ENCODE assay signal across 25 cellular contexts in the genomic region with DNA sequence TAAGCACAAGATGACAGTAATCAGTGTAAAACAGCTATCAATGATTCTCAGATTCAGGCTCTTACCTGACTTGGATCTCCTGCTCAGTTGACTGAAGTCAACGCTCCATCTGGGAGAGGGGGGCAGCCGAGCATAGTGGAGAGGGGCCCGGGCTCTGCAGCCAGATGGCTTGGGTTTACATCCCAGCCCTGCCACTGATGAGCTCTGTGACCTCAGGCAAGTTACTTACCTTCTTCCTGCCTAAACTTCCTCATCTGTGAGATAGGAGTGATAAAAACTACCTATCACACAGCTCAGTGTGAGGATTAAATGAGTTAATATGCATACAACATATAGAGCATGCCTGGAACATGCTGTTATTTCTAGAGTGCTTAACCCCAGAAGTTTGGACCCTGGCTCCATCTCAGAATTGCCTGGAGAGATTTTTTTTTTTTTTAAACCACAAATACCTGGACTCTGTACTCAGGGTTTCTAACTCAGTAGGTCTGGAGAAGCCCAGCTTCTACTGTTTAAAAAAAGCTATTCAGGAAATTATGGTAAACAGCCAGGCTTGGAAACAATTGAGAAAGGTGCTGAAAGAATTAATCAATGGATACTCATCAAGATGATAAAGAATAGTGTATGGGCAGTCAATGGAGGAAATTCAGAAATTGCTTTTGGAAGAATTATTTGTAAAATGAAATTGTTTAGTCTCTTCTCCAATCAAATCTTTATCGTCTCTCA.
DNase-seq lines count a peak whose midpoint lies in the region; ATAC-seq, FAIRE-seq and TF ChIP-seq lines count a peak whose summit lies in the region.
"Had no signal": no experiment of that assay in that cellular context is flagged by ENCODE, and none has a peak within 500 bp of the region (broad histone marks: within the 10 kb centered on the region; RNA-seq: fewer than 3 reads in every experiment).

No MANE protein-coding gene starts in this region.

- H3K36me3 ChIP-seq in BLaER1 treated with 17β-estradiol and CSF1 and Interleukin-3, amounts not matched to agents 10 nM and 100 nM, result no peaks in the 10 kb centered on the region
- H3K36me3 ChIP-seq in HepG2 (replicated peaks in 1 of 2; ENCODE audit: control insufficient read depth in 1 of 2, insufficient read depth in 2 of 2, low read length in 2 of 2) (no peaks in the 10 kb centered on the region), upper lobe of right lung (no peaks in the 10 kb centered on the region)
- H3K36me3 ChIP-seq: brain microvascular endothelial cell, HAP-1, transverse colon had no signal

- H3K4me1 ChIP-seq in BLaER1 treated with 17β-estradiol and CSF1 and Interleukin-3, amounts not matched to agents 10 nM and 100 nM, result peaks cover 58 to 100% (median 79%) of the 10 kb centered on the region in 10 experiments
- peaks cover 90% of the 10 kb centered on the region for H3K4me1 ChIP-seq in HepG2 (ENCODE audit: insufficient read depth, low read length)
- H3K4me1 ChIP-seq in upper lobe of right lung, result peaks cover 25% of the 10 kb centered on the region

- in situ Hi-C loops in HepG2 (cut with HindIII; ENCODE audit: extremely low pct_ligation_motif_present, low pct_unique_long_range_greater_than_20kb), result no loop called here

- no peaks in the 10 kb centered on the region for H4K20me1 ChIP-seq in BLaER1 treated with 17β-estradiol and CSF1 and Interleukin-3, amounts not matched to agents 10 nM and 100 nM
- H4K20me1 ChIP-seq in HepG2 (ENCODE audit: insufficient read depth, low read length), result no peaks in the 10 kb centered on the region

- TF ChIP-seq CTCF in HepG2 (CRISPR knock-in tag; IDR thresholded peaks at IDR 0.05) (no peak), upper lobe of right lung (IDR thresholded peaks at IDR 0.05) (no peak)

- no peaks in the 10 kb centered on the region; a peak in 1 of 22 replicates for H3K9me3 ChIP-seq in BLaER1 treated with 17β-estradiol and CSF1 and Interleukin-3, amounts not matched to agents 10 nM and 100 nM (replicated peaks in 1 of 11)
- H3K9me3 ChIP-seq in HepG2 (ENCODE audit: low read length), result no peaks in the 10 kb centered on the region
- H3K9me3 ChIP-seq in upper lobe of right lung, result no peaks in the 10 kb centered on the region
- H3K9me3 ChIP-seq: HAP-1, transverse colon had no signal

- BruUV-seq in HepG2 (replicated peaks; lab: Mats Ljungman, UMichigan), result no TSS peak

- no peak overlapping the region for H3K4me3 ChIP-seq in BLaER1 treated with 17β-estradiol and CSF1 and Interleukin-3, amounts not matched to agents 10 nM and 100 nM
- H3K4me3 ChIP-seq in HepG2 (replicated peaks in 1 of 3; ENCODE audit: insufficient read depth in 1 of 3, low read depth in 2 of 3, low read length in 3 of 3), result no peak overlapping the region
- H3K4me3 ChIP-seq in upper lobe of right lung, result no peak overlapping the region
- H3K4me3 ChIP-seq: HAP-1, transverse colon had no signal

- CTCF ChIA-PET in HepG2 (lab: Yijun Ruan, JAX; ENCODE audit: low intra/inter-chr PET ratio, low total read pairs), result no interaction called here

- FAIRE-seq in HepG2 (lab: Jason Lieb, UNC), result no peak
- FAIRE-seq: islet of Langerhans had no signal

- H3K4me2 ChIP-seq in BLaER1 treated with 17β-estradiol and CSF1 and Interleukin-3, amounts not matched to agents 10 nM and 100 nM, result peak overlapping the region; percentile 31 to 90 (median 52); a peak in 21 of 22 replicates
- peak overlapping the region; percentile 48 for H3K4me2 ChIP-seq in HepG2 (ENCODE audit: low read depth, low read length)

- DNase-seq in NCI-H524 (lab: John Stamatoyannopoulos, UW) (peak; percentile 15 to 36), NCI-H524 treated with DMSO at 0.1 percent for 48 hours (lab: John Stamatoyannopoulos, UW) (no peak), NCI-H82 treated with DMSO at 0.1 percent for 48 hours (lab: John Stamatoyannopoulos, UW; ENCODE audit: unreplicated experiment) (peak; percentile 17), HepG2 (ENCODE audit: low spot score) (peak; percentile 49), AG20443 (ENCODE audit: low spot score) (no peak), GOT3 (lab: John Stamatoyannopoulos, UW) (no peak), upper lobe of right lung (no peak)
- DNase-seq: 8988T; activated CD4-positive, CD25-positive, alpha-beta regulatory T cell treated with anti-CD3 and anti-CD28 coated beads, Interleukin-2, amount 50 U/mL, for 72 hours; brain microvascular endothelial cell; dermis blood vessel endothelial cell; foreskin fibroblast; naive thymus-derived CD8-positive, alpha-beta T cell; NCI-H1436 treated with DMSO at 0.1 percent for 48 hours; PC-3; posterior cingulate gyrus; SIG-M5; stimulated activated CD4-positive, alpha-beta T cell treated with anti-CD3 and anti-CD28 coated beads, Interleukin-1b, Interleukin-23, amount 100 ng/mL, for 48 hours; stimulated activated naive CD4-positive, alpha-beta T cell treated with Interleukin-2 at 50 U/mL for 16 hours; T-helper 9 cell; transverse colon had no signal

- peak overlapping the region in 4 of 11 experiments; percentile 79 to 91 (median 86); a peak in 7 of 22 replicates for H3K27ac ChIP-seq in BLaER1 treated with 17β-estradiol and CSF1 and Interleukin-3, amounts not matched to agents 10 nM and 100 nM
- H3K27ac ChIP-seq in HepG2 (ENCODE audit: extremely low read length, insufficient read depth, low read length), result peak overlapping the region; percentile 16
- H3K27ac ChIP-seq in upper lobe of right lung, result no peak overlapping the region
- H3K27ac ChIP-seq: brain microvascular endothelial cell, epithelial cell of prostate had no signal

- H2AFZ ChIP-seq in HepG2 (ENCODE audit: low read length), result no peak overlapping the region

- intact Hi-C loops in HepG2 (cut with micrococcal nuclease; ENCODE audit: unreplicated experiment) (loop anchor here (5.0 kb wide), 1 partner anchor 1174 kb away; the partner anchor contains the start of gene ESM1), upper lobe of right lung (cut with DNase I) (no loop called here)

- 0 out of 4 replicates have a peak, but pooled peaks of 1 of the 2 experiments have one; percentile 11 for TF ChIP-seq EP300 in HepG2 (IDR thresholded peaks at IDR 0.05; ENCODE audit: low read depth in 2 of 2, low read length in 2 of 2)
- no peak for TF ChIP-seq EP300 in HepG2 (CRISPR knock-in tag; IDR thresholded peaks at IDR 0.05; ENCODE audit: borderline replicate concordance)

- TF ChIP-seq RAD21 in HepG2 (CRISPR knock-in tag; IDR thresholded peaks at IDR 0.05), result no peak

- H3K79me2 ChIP-seq in HepG2 (ENCODE audit: insufficient read depth, low read length), result no peaks in the 10 kb centered on the region

- peak overlapping the region in 1 of 11 experiments; percentile 56; a peak in 1 of 22 replicates for H3K9ac ChIP-seq in BLaER1 treated with 17β-estradiol and CSF1 and Interleukin-3, amounts not matched to agents 10 nM and 100 nM
- no peak overlapping the region for H3K9ac ChIP-seq in HepG2 (ENCODE audit: insufficient read depth, low read depth, low read length)

- 24% methylated on average over 4 of the region's 4 CpGs for WGBS in HepG2 (ENCODE audit: low lambda C conversion rate)

- POLR2A ChIA-PET in HepG2 (lab: Yijun Ruan, JAX), result interaction anchor here (0.8 to 1.5 kb wide), 2 partner anchors 18 to 103 kb away, joined by 3 read pairs; no protein-coding TSS in a partner anchor

- no peak for TF ChIP-seq POLR2A in HepG2 (IDR thresholded peaks at IDR 0.05; ENCODE audit: insufficient read depth in 1 of 2, low read depth in 2 of 2, low read length in 2 of 2)

- ATAC-seq in HepG2, result peak; percentile 73
- no peak for ATAC-seq in upper lobe of right lung
- ATAC-seq: naive thymus-derived CD8-positive, alpha-beta T cell; PC-3 had no signal

- no peaks in the 10 kb centered on the region for H3K27me3 ChIP-seq in BLaER1 treated with 17β-estradiol and CSF1 and Interleukin-3, amounts not matched to agents 10 nM and 100 nM
- H3K27me3 ChIP-seq in HepG2 (ENCODE audit: control insufficient read depth in 1 of 2, insufficient read depth in 2 of 2, low read length in 2 of 2), result no peaks in the 10 kb centered on the region
- no peaks in the 10 kb centered on the region for H3K27me3 ChIP-seq in upper lobe of right lung
- H3K27me3 ChIP-seq: brain microvascular endothelial cell, transverse colon had no signal

TF ChIP-seq in HepG2, 621 proteins besides CTCF, POLR2A, EP300 and RAD21 (continues in another document):
- TF ChIP-seq POGZ (CRISPR knock-in tag; IDR thresholded peaks at IDR 0.05), result peak; percentile 29; the same call in 1 of the 2 replicates
- TF ChIP-seq PCBP1 (IDR thresholded peaks at IDR 0.05; ENCODE audit: borderline replicate concordance, low read depth, low read length), result no peak
- peak; percentile 32; the same call in 1 of the 2 replicates for TF ChIP-seq RARA (CRISPR knock-in tag; IDR thresholded peaks at IDR 0.05)
- TF ChIP-seq, protein P1, sequence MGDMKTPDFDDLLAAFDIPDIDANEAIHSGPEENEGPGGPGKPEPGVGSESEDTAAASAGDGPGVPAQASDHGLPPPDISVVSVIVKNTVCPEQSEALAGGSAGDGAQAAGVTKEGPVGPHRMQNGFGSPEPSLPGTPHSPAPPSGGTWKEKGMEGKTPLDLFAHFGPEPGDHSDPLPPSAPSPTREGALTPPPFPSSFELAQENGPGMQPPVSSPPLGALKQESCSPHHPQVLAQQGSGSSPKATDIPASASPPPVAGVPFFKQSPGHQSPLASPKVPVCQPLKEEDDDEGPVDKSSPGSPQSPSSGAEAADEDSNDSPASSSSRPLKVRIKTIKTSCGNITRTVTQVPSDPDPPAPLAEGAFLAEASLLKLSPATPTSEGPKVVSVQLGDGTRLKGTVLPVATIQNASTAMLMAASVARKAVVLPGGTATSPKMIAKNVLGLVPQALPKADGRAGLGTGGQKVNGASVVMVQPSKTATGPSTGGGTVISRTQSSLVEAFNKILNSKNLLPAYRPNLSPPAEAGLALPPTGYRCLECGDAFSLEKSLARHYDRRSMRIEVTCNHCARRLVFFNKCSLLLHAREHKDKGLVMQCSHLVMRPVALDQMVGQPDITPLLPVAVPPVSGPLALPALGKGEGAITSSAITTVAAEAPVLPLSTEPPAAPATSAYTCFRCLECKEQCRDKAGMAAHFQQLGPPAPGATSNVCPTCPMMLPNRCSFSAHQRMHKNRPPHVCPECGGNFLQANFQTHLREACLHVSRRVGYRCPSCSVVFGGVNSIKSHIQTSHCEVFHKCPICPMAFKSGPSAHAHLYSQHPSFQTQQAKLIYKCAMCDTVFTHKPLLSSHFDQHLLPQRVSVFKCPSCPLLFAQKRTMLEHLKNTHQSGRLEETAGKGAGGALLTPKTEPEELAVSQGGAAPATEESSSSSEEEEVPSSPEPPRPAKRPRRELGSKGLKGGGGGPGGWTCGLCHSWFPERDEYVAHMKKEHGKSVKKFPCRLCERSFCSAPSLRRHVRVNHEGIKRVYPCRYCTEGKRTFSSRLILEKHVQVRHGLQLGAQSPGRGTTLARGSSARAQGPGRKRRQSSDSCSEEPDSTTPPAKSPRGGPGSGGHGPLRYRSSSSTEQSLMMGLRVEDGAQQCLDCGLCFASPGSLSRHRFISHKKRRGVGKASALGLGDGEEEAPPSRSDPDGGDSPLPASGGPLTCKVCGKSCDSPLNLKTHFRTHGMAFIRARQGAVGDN (CRISPR knock-in tag; IDR thresholded peaks at IDR 0.05), result 0 out of 2 replicates have a peak, but pooled peaks have one; percentile 17
- TF ChIP-seq ZNF841 (CRISPR knock-in tag; IDR thresholded peaks at IDR 0.05; ENCODE audit: borderline replicate concordance), result no peak
- TF ChIP-seq ZNF121 (CRISPR knock-in tag; IDR thresholded peaks at IDR 0.05), result no peak

Comparison
In these comparisons a context has a peak if more than half of its experiments do, and no peak if none do; other contexts are left out.
1. DNase-seq: peak in NCI-H524 (2 of 2), NCI-H82 treated with DMSO at 0.1 percent for 48 hours (single experiment) and HepG2 (single experiment); none in NCI-H524 treated with DMSO at 0.1 percent for 48 hours (single experiment), AG20443 (single experiment), GOT3 (single experiment) and upper lobe of right lung (single experiment).